8 cellular contexts compared by ENCODE assay signal in the genomic region with DNA sequence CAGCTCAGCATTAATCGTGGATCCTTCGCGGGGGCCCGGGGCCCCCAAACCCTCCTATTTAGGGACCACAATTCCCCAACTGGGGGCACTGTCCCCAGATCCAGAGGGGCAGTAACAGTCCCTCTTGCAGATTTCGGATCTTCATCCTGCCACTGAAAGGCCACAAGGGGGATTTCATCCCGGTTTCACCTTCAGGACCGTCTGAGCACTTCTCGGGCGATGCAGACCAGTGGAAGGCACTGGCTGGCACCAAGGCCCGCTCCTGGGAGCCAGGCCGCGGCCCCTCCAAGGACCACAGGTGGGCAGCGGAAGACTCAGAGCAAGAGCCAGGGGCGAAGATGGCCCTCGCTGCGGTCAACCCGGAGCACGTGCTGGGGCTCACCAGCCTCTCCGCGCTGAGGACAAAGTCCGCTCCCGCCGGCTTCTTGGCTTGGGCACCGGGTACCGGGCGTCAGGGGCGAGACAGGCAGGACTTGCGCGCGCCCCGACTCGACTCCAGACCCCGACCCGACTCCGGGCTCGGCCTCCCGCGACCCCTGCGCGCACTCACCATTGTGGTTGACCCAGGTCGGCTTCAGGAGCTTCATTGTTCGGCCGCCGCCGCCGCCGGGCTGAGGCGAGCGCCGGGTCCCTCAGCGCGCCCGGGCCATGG. TPM values are rescaled to one million over a fixed set of nuclear protein-coding genes. Genes with fewer than 3 reads are reported as not detected.
DNase-seq lines count a peak whose midpoint lies in the region; ATAC-seq, FAIRE-seq and TF ChIP-seq lines count a peak whose summit lies in the region.

No MANE protein-coding gene starts in this region.

- DNase-seq in CD4-positive, alpha-beta memory T cell = peak in 4 of 5 donors; percentile 14 to 42 (median 28)
- DNase-seq in kidney (peak; percentile 85), cerebellar cortex (ENCODE audit: low spot score) (no peak), MV-4-11 (lab: John Stamatoyannopoulos, UW) (no peak)
- DNase-seq in stimulated activated naive B cell treated with anti-CD40 and anti-IgM and Interleukin-4, amounts not matched to agents 10 μg/mL and 1 μg/mL and 100 μg/mL, for 72 hours = peak; percentile 13

- no peak overlapping the region for H2AFZ ChIP-seq in OCI-LY3 (ENCODE audit: low read depth, low read length)

- H3K9me3 Mint-ChIP-seq in CD4-positive, alpha-beta memory T cell = no peaks in the 10 kb centered on the region
- no peaks in the 10 kb centered on the region for H3K9me3 Mint-ChIP-seq in brain
- no peaks in the 10 kb centered on the region for H3K9me3 Mint-ChIP-seq in stimulated activated naive B cell treated with anti-CD40 and anti-IgM and Interleukin-4, amounts not matched to agents 10 μg/mL and 1 μg/mL and 100 μg/mL, for 72 hours

- ATAC-seq in GM21526 (IDR thresholded peaks at IDR 0.05; ENCODE audit: low FRiP score, unreplicated experiment) = peak; percentile 2
- ATAC-seq in stimulated activated naive B cell treated with anti-CD40 and anti-IgM and Interleukin-4, amounts not matched to agents 10 μg/mL and 1 μg/mL and 100 μg/mL, for 72 hours (replicated peaks) = no peak

- H3K27me3 Mint-ChIP-seq in CD4-positive, alpha-beta memory T cell = no peaks in the 10 kb centered on the region
- H3K27me3 Mint-ChIP-seq in brain = peaks cover 6% of the 10 kb centered on the region
- H3K27me3 Mint-ChIP-seq in stimulated activated naive B cell treated with anti-CD40 and anti-IgM and Interleukin-4, amounts not matched to agents 10 μg/mL and 1 μg/mL and 100 μg/mL, for 72 hours = no peaks in the 10 kb centered on the region

- peak overlapping the region; percentile 83 to 95 (median 94) for H3K27ac Mint-ChIP-seq in CD4-positive, alpha-beta memory T cell
- peak overlapping the region; percentile 63 to 86 (median 79) for H3K27ac Mint-ChIP-seq in brain
- peak overlapping the region; percentile 89 for H3K27ac Mint-ChIP-seq in stimulated activated naive B cell treated with anti-CD40 and anti-IgM and Interleukin-4, amounts not matched to agents 10 μg/mL and 1 μg/mL and 100 μg/mL, for 72 hours

- H3K4me2 ChIP-seq in OCI-LY3 (ENCODE audit: low read length) = peak overlapping the region; percentile 99

- H3K4me1 Mint-ChIP-seq in CD4-positive, alpha-beta memory T cell = peaks cover 35 to 60% (median 47%) of the 10 kb centered on the region in 4 donors
- peaks cover 47% of the 10 kb centered on the region for H3K4me1 Mint-ChIP-seq in brain
- peaks cover 37 to 70% of the 10 kb centered on the region in 2 donors for H3K4me1 Mint-ChIP-seq in stimulated activated naive B cell treated with anti-CD40 and anti-IgM and Interleukin-4, amounts not matched to agents 10 μg/mL and 1 μg/mL and 100 μg/mL, for 72 hours

- peak overlapping the region; percentile 83 to 94 for H3K4me3 ChIP-seq in CD4-positive, alpha-beta memory T cell (ENCODE audit: low read length in 2 of 2)
- H3K4me3 ChIP-seq in OCI-LY3 (ENCODE audit: low read length) (peak overlapping the region; percentile 93), kidney (ENCODE audit: low read length in 2 of 2) (peak overlapping the region; percentile 67 to 72)

- H3K36me3 Mint-ChIP-seq in CD4-positive, alpha-beta memory T cell = peaks cover 0 to 44% of the 10 kb centered on the region in 2 donors
- H3K36me3 Mint-ChIP-seq in brain = peaks cover 25% of the 10 kb centered on the region
- peaks cover 11 to 33% of the 10 kb centered on the region in 2 donors for H3K36me3 Mint-ChIP-seq in stimulated activated naive B cell treated with anti-CD40 and anti-IgM and Interleukin-4, amounts not matched to agents 10 μg/mL and 1 μg/mL and 100 μg/mL, for 72 hours

- no peak for TF ChIP-seq CTCF in OCI-LY3 (IDR thresholded peaks at IDR 0.05; ENCODE audit: low read depth, low read length)
- TF ChIP-seq CTCF in brain (conservative IDR thresholded peaks at IDR 0.05) = peak in 1 of 2 experiments; percentile 44
- no peak for TF ChIP-seq CTCF in kidney (IDR thresholded peaks at IDR 0.05; ENCODE audit: borderline replicate concordance, extremely low read depth, insufficient read depth)

- H3K79me2 ChIP-seq in OCI-LY3 (ENCODE audit: low read length) = peaks cover 71% of the 10 kb centered on the region

- H4K20me1 ChIP-seq in OCI-LY3 (ENCODE audit: insufficient read depth, low read length) = peaks cover 43% of the 10 kb centered on the region

- peak overlapping the region; percentile 73 for H3K27ac ChIP-seq in CD4-positive, alpha-beta memory T cell (ENCODE audit: low read depth, low read length)
- H3K27ac ChIP-seq in OCI-LY3 (ENCODE audit: low read length) = peak overlapping the region; percentile 23
- H3K27ac ChIP-seq in kidney (ENCODE audit: low read depth in 2 of 2, low read length in 2 of 2) = peak overlapping the region; percentile 15 to 48

- POLR2A ChIA-PET in CD4-positive, alpha-beta memory T cell (lab: Charles Lee; ENCODE audit: partially characterized antibody) = interaction anchor here (0.7 to 6.0 kb wide), 12 partner anchors 8 to 286 kb away, joined by 3 to 112 read pairs (median 7); a partner anchor contains a TSS

- peaks cover 15% of the 10 kb centered on the region for H3K36me3 ChIP-seq in CD4-positive, alpha-beta memory T cell (ENCODE audit: insufficient read depth, low read length)
- peaks cover 23% of the 10 kb centered on the region for H3K36me3 ChIP-seq in OCI-LY3 (replicated peaks; ENCODE audit: low read depth, low read length)
- H3K36me3 ChIP-seq in kidney (ENCODE audit: control insufficient read depth in 1 of 2, insufficient read depth in 2 of 2, low read length in 2 of 2) = peaks cover 11 to 12% of the 10 kb centered on the region in 2 donors

- intact Hi-C loops in CD4-positive, alpha-beta memory T cell (cut with micrococcal nuclease) = loop anchor here (5.0 kb wide), 1 partner anchor 701 kb away; a partner anchor contains a TSS
- intact Hi-C loops in kidney (cut with DNase I) = no loop called here

- no peaks in the 10 kb centered on the region for H3K27me3 ChIP-seq in CD4-positive, alpha-beta memory T cell (ENCODE audit: insufficient read depth, low read length)
- no peaks in the 10 kb centered on the region for H3K27me3 ChIP-seq in OCI-LY3 (ENCODE audit: low read depth, low read length)

- no peaks in the 10 kb centered on the region for H3K9me3 ChIP-seq in CD4-positive, alpha-beta memory T cell (ENCODE audit: control insufficient read depth in 1 of 2, low read length in 2 of 2)
- H3K9me3 ChIP-seq in OCI-LY3 (ENCODE audit: insufficient read depth, low read length) (no peaks in the 10 kb centered on the region), kidney (ENCODE audit: control insufficient read depth in 1 of 2, low read length in 2 of 2) (no peaks in the 10 kb centered on the region)

- peaks cover 50% of the 10 kb centered on the region for H3K4me1 ChIP-seq in CD4-positive, alpha-beta memory T cell (ENCODE audit: insufficient read depth, low read length)
- H3K4me1 ChIP-seq in OCI-LY3 (ENCODE audit: low read length) (peaks cover 25% of the 10 kb centered on the region), kidney (ENCODE audit: control insufficient read depth in 1 of 2, insufficient read depth in 1 of 2, low read depth in 1 of 2, low read length in 2 of 2) (peaks cover 8 to 18% of the 10 kb centered on the region in 2 donors)

- CTCF ChIA-PET in CD4-positive, alpha-beta memory T cell (lab: Charles Lee; ENCODE audit: partially characterized antibody) = no interaction called here

- peak overlapping the region; percentile 86 to 97 (median 90) for H3K4me3 Mint-ChIP-seq in CD4-positive, alpha-beta memory T cell
- peak overlapping the region; percentile 83 to 93 (median 85) for H3K4me3 Mint-ChIP-seq in brain
- peak overlapping the region; percentile 92 to 98 for H3K4me3 Mint-ChIP-seq in stimulated activated naive B cell treated with anti-CD40 and anti-IgM and Interleukin-4, amounts not matched to agents 10 μg/mL and 1 μg/mL and 100 μg/mL, for 72 hours

- FAIRE-seq in kidney (lab: Jason Lieb, UNC) = no peak

- peak overlapping the region; percentile 79 for H3K9ac ChIP-seq in OCI-LY3 (ENCODE audit: low read length)
- H3K9ac ChIP-seq in kidney (ENCODE audit: low read length in 2 of 2) = peak overlapping the region; percentile 62 to 74

RNA-seq across cellular contexts. Expression of a gene that starts 0.5 kb away (rescaled TPM):
- total RNA-seq in CD4-positive, alpha-beta memory T cell = 10 to 100 TPM; 27.3 to 30.8 TPM
- 1 to 10 TPM; 1.4 to 7.9 TPM for polyA plus RNA-seq in CD4-positive, alpha-beta memory T cell
- polyA plus RNA-seq in brain (ENCODE audit: insufficient read depth, low read depth, low replicate concordance) (25.7 TPM), kidney (ENCODE audit: insufficient read depth, low read depth, low replicate concordance) (18.5 TPM)
- total RNA-seq in kidney = 26.8 TPM

RNA-seq across cellular contexts. Expression of a gene that starts 1.3 kb away (rescaled TPM):
- total RNA-seq in CD4-positive, alpha-beta memory T cell = 10 to 100 TPM; 16.2 to 16.8 TPM
- 10 to 100 TPM; 56.1 to 79.3 TPM for polyA plus RNA-seq in CD4-positive, alpha-beta memory T cell
- polyA plus RNA-seq in brain (ENCODE audit: insufficient read depth, low read depth, low replicate concordance) (25.4 TPM), kidney (ENCODE audit: insufficient read depth, low read depth, low replicate concordance) (89.2 TPM)
- total RNA-seq in kidney = 30.0 TPM

RNA-seq across cellular contexts. Expression of a gene that starts 16.5 kb away (rescaled TPM):
- 10 to 100 TPM; 40.5 TPM for total RNA-seq in CD4-positive, alpha-beta memory T cell
- 10 to 100 TPM; 57.3 to 58.3 TPM for polyA plus RNA-seq in CD4-positive, alpha-beta memory T cell
- polyA plus RNA-seq in brain (ENCODE audit: insufficient read depth, low read depth, low replicate concordance) = 60.8 TPM
- total RNA-seq in kidney = 27.1 TPM
- 54.4 TPM for polyA plus RNA-seq in kidney (ENCODE audit: insufficient read depth, low read depth, low replicate concordance)

RNA-seq across cellular contexts. Expression of a gene that starts 48.0 kb away (rescaled TPM):
- 10 to 100 TPM; 42.0 to 48.7 TPM for total RNA-seq in CD4-positive, alpha-beta memory T cell
- 100 to 1,000 TPM in 1 of 2 donors, 10 to 100 TPM in 1; 81.3 to 126 TPM for polyA plus RNA-seq in CD4-positive, alpha-beta memory T cell
- polyA plus RNA-seq in brain (ENCODE audit: insufficient read depth, low read depth, low replicate concordance) = 81.0 TPM
- total RNA-seq in kidney = 56.2 TPM
- polyA plus RNA-seq in kidney (ENCODE audit: insufficient read depth, low read depth, low replicate concordance) = 67.8 TPM

RNA-seq across cellular contexts. Expression of a gene that starts 48.7 kb away (rescaled TPM):
- total RNA-seq in CD4-positive, alpha-beta memory T cell = under 1 TPM; 0.53 to 0.64 TPM
- under 1 TPM in 1 of 2 donors, not detected in 1; 0.57 TPM for polyA plus RNA-seq in CD4-positive, alpha-beta memory T cell
- polyA plus RNA-seq in brain (ENCODE audit: insufficient read depth, low read depth, low replicate concordance) = 21.5 TPM
- 1.1 TPM for total RNA-seq in kidney
- polyA plus RNA-seq in kidney (ENCODE audit: insufficient read depth, low read depth, low replicate concordance) = 0.32 TPM

Comparison
In these comparisons a context has a peak if more than half of its experiments do, and no peak if none do; other contexts are left out.
1. DNase-seq: peak in CD4-positive, alpha-beta memory T cell (4 of 5), kidney (single experiment) and stimulated activated naive B cell treated with anti-CD40 and anti-IgM and Interleukin-4, amounts not matched to agents 10 μg/mL and 1 μg/mL and 100 μg/mL, for 72 hours (single experiment); none in cerebellar cortex (single experiment) and MV-4-11 (single experiment).
2. H3K27ac ChIP-seq: peak in every context shown above with its lines; median percentile 73 in CD4-positive, alpha-beta memory T cell; 32 in kidney; 23 in OCI-LY3.
3. Peak in every context shown above with its lines, with median percentiles within 50 percentile points of each other: H3K4me3 ChIP-seq, H3K27ac Mint-ChIP-seq and H3K4me3 Mint-ChIP-seq.